In genomic region chr16:24717411-24717810, GRCh38 we compare ENCODE assay signal across 25 cellular contexts. TPM values are rescaled to one million over a fixed set of nuclear protein-coding genes. Genes with fewer than 3 reads are reported as not detected.
A peak's percentile ranks its signal among the peaks of the same experiment; 100 is the strongest.
DNase-seq lines count a peak whose midpoint lies in the region; TF ChIP-seq lines count a peak whose summit lies in the region.
"Had no signal": no experiment of that assay in that cellular context is flagged by ENCODE, and none has a peak within 500 bp of the region (broad histone marks: within the 10 kb centered on the region; RNA-seq: fewer than 3 reads in every experiment).

No MANE protein-coding gene starts in this region.

- H3K27me3 ChIP-seq in brain microvascular endothelial cell (replicated peaks), result no peaks in the 10 kb centered on the region
- H3K27me3 ChIP-seq in effector memory CD4-positive, alpha-beta T cell (replicated peaks; ENCODE audit: control insufficient read depth, insufficient read depth, low read length, poor library complexity, severe bottlenecking), result no peaks in the 10 kb centered on the region
- H3K27me3 ChIP-seq: adrenal gland, heart left ventricle had no signal

- no peaks in the 10 kb centered on the region for H3K9me3 ChIP-seq in effector memory CD4-positive, alpha-beta T cell (ENCODE audit: control insufficient read depth, low read length)
- H3K9me3 ChIP-seq: adrenal gland, HAP-1 had no signal

- DNase-seq in AG10803 (ENCODE audit: low read depth) (peak; percentile 65), LHCN-M2 (ENCODE audit: low read depth) (peak; percentile 29), brain microvascular endothelial cell (peak; percentile 25), mucosa of gallbladder (ENCODE audit: low spot score) (peak; percentile 42), anterior cingulate cortex (lab: John Stamatoyannopoulos, UW) (no peak)
- no peak for DNase-seq in activated effector memory CD4-positive, alpha-beta T cell treated with Interleukin-2 at 50 U/mL for 16 hours
- no peak for DNase-seq in stimulated activated CD4-positive, alpha-beta T cell treated with anti-CD3 and anti-CD28 coated beads, Interleukin-1b, Interleukin-23, amount 100 ng/mL, for 48 hours
- no peak for DNase-seq in effector memory CD4-positive, alpha-beta T cell
- DNase-seq: ACHN; activated B cell treated with CpG ODN at 0.5 μM for 24 hours; activated CD4-positive, alpha-beta T cell treated with anti-CD3 and anti-CD28 coated beads, Interleukin-2, amount 50 U/mL, for 4 hours; activated naive CD4-positive, alpha-beta T cell treated with anti-CD3 and anti-CD28 coated beads for 36 hours; adrenal gland; caudate nucleus; dermis blood vessel endothelial cell; DMS79; GF-D8; heart left ventricle; Kasumi-1; NCI-H1092 treated with DMSO at 0.1 percent for 48 hours; NCI-H187 had no signal

- no peak overlapping the region for H3K4me3 ChIP-seq in AG10803 (ENCODE audit: low read length)
- no peak overlapping the region for H3K4me3 ChIP-seq in brain microvascular endothelial cell (ENCODE audit: low read depth, low read length)
- no peak overlapping the region for H3K4me3 ChIP-seq in effector memory CD4-positive, alpha-beta T cell (ENCODE audit: insufficient read depth, low read depth, low read length, poor library complexity, severe bottlenecking)
- H3K4me3 ChIP-seq: adrenal gland, HAP-1, heart left ventricle, lung, smooth muscle cell had no signal

- H3K27ac ChIP-seq in brain microvascular endothelial cell, result no peak overlapping the region
- no peak overlapping the region for H3K27ac ChIP-seq in effector memory CD4-positive, alpha-beta T cell (ENCODE audit: insufficient read depth, low read length, poor library complexity, severe bottlenecking)
- H3K27ac ChIP-seq: adrenal gland, C4-2B had no signal

- TF ChIP-seq CTCF in AG10803 (conservative IDR thresholded peaks at IDR 0.05; ENCODE audit: low read length), result no peak
- no peak for TF ChIP-seq CTCF in brain microvascular endothelial cell (IDR thresholded peaks at IDR 0.05; ENCODE audit: low read depth, low read length, missing control alignments)

- in situ Hi-C loops in brain microvascular endothelial cell (cut with HindIII; ENCODE audit: low pct_ligation_motif_present, low sequenced_read_pairs), result no loop called here

- H3K36me3 ChIP-seq in brain microvascular endothelial cell (replicated peaks), result no peaks in the 10 kb centered on the region
- no peaks in the 10 kb centered on the region for H3K36me3 ChIP-seq in effector memory CD4-positive, alpha-beta T cell (ENCODE audit: control insufficient read depth, insufficient read depth, low read length)
- H3K36me3 ChIP-seq: adrenal gland, HAP-1, heart left ventricle had no signal

- no peaks in the 10 kb centered on the region for H3K4me1 ChIP-seq in effector memory CD4-positive, alpha-beta T cell (ENCODE audit: control insufficient read depth, insufficient read depth, low read length, poor library complexity, severe bottlenecking)
- H3K4me1 ChIP-seq: adrenal gland, HAP-1 had no signal

RNA-seq across cellular contexts. Expression of gene TNRC6A, which starts 12.0 kb away (rescaled TPM):
- total RNA-seq in LHCN-M2 (2014; rRNA removed), result 20.1 and 24.7 TPM in 2 replicates
- 16.0 TPM for polyA plus RNA-seq in LHCN-M2 (2012)
- total RNA-seq in mucosa of gallbladder, result 46.1 TPM

Comparison
In these comparisons a context has a peak if more than half of its experiments do, and no peak if none do; other contexts are left out.
1. DNase-seq: peak in AG10803 (single experiment), LHCN-M2 (single experiment), brain microvascular endothelial cell (single experiment) and mucosa of gallbladder (single experiment); none in anterior cingulate cortex (0 of 58), activated effector memory CD4-positive, alpha-beta T cell treated with Interleukin-2 at 50 U/mL for 16 hours (single experiment), stimulated activated CD4-positive, alpha-beta T cell treated with anti-CD3 and anti-CD28 coated beads, Interleukin-1b, Interleukin-23, amount 100 ng/mL, for 48 hours (single experiment) and effector memory CD4-positive, alpha-beta T cell (0 of 3).